In the genomic region with DNA sequence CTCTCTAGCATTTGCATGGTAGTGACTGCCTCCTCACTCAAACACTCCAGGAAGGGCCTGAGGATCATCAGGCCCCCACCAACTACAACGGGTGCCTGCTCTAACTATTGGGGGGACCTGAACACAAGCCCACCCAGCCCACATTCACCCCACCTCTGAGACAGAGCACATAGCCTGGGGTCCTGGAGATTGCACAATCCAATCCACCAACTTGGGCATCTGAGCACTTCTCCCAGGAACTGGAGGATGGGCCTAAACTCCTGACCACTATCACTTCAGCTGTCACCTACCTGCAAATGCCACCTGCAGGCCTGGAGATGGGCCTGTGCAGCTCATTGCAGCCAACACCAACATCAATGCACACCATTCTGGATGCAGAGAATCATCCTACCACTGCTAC, we compare ENCODE assay signal across 15 cellular contexts.
DNase-seq lines count a peak whose midpoint lies in the region; ATAC-seq, FAIRE-seq and TF ChIP-seq lines count a peak whose summit lies in the region.
"Had no signal": no experiment of that assay in that cellular context is flagged by ENCODE, and none has a peak within 500 bp of the region (broad histone marks: within the 10 kb centered on the region; RNA-seq: fewer than 3 reads in every experiment).

No MANE protein-coding gene starts in this region.

- H3K4me3 ChIP-seq in HepG2 (replicated peaks in 1 of 3; ENCODE audit: insufficient read depth in 1 of 3, low read depth in 2 of 3, low read length in 3 of 3) (no peak overlapping the region), right lobe of liver (no peak overlapping the region), NT2/D1 (ENCODE audit: insufficient read length, low read depth) (peak overlapping the region; percentile 4)
- H3K4me3 ChIP-seq: BLaER1 treated with 17β-estradiol and CSF1 and Interleukin-3, amounts not matched to agents 10 nM and 100 nM; HAP-1 had no signal

- no peak for FAIRE-seq in HepG2 (lab: Jason Lieb, UNC)

- H3K27me3 ChIP-seq in HepG2 (ENCODE audit: control insufficient read depth in 1 of 2, insufficient read depth in 2 of 2, low read length in 2 of 2) (no peaks in the 10 kb centered on the region), right lobe of liver (no peaks in the 10 kb centered on the region), NT2/D1 (ENCODE audit: insufficient read depth, insufficient read length) (no peaks in the 10 kb centered on the region)
- H3K27me3 ChIP-seq: BLaER1 treated with 17β-estradiol and CSF1 and Interleukin-3, amounts not matched to agents 10 nM and 100 nM had no signal

- H3K4me1 ChIP-seq in HepG2 (ENCODE audit: insufficient read depth, low read length) (peaks cover 16% of the 10 kb centered on the region), right lobe of liver (no peaks in the 10 kb centered on the region), NT2/D1 (ENCODE audit: insufficient read depth, insufficient read length) (no peaks in the 10 kb centered on the region)
- H3K4me1 ChIP-seq: HAP-1 had no signal

- H3K9me3 ChIP-seq in HepG2 (ENCODE audit: low read length) = peaks cover 11% of the 10 kb centered on the region
- H3K9me3 ChIP-seq in right lobe of liver = no peaks in the 10 kb centered on the region
- peaks cover 36% of the 10 kb centered on the region for H3K9me3 ChIP-seq in NT2/D1 (ENCODE audit: insufficient read depth, low read length)

- BruUV-seq in HepG2 (replicated peaks; lab: Mats Ljungman, UMichigan) = no TSS peak

- no peaks in the 10 kb centered on the region for H4K20me1 ChIP-seq in HepG2 (ENCODE audit: insufficient read depth, low read length)
- H4K20me1 ChIP-seq: BLaER1 treated with 17β-estradiol and CSF1 and Interleukin-3, amounts not matched to agents 10 nM and 100 nM had no signal

- H3K27ac ChIP-seq in HepG2 (ENCODE audit: extremely low read length, insufficient read depth, low read length) (no peak overlapping the region), right lobe of liver (no peak overlapping the region)
- H3K27ac ChIP-seq: BLaER1 treated with 17β-estradiol and CSF1 and Interleukin-3, amounts not matched to agents 10 nM and 100 nM; HL-60 had no signal

- in situ Hi-C loops in HepG2 (cut with HindIII; ENCODE audit: extremely low pct_ligation_motif_present, low pct_unique_long_range_greater_than_20kb) = no loop called here

- H3K9ac ChIP-seq in HepG2 (ENCODE audit: insufficient read depth, low read depth, low read length) (no peak overlapping the region), NT2/D1 (ENCODE audit: insufficient read length, low read depth) (no peak overlapping the region)
- H3K9ac ChIP-seq: BLaER1 treated with 17β-estradiol and CSF1 and Interleukin-3, amounts not matched to agents 10 nM and 100 nM had no signal

- no peak for ATAC-seq in HepG2
- ATAC-seq in right lobe of liver = no peak
- ATAC-seq in sciatic nerve = peak; percentile 27
- ATAC-seq in SK-N-SH treated with all-trans-retinoic acid at 6 μM for 48 hours = no peak
- ATAC-seq in GM21825 (IDR thresholded peaks at IDR 0.05; ENCODE audit: unreplicated experiment) = no peak
- ATAC-seq: CD8-positive, alpha-beta T cell had no signal

- H3K36me3 ChIP-seq in HepG2 (replicated peaks in 1 of 2; ENCODE audit: control insufficient read depth in 1 of 2, insufficient read depth in 2 of 2, low read length in 2 of 2) (no peaks in the 10 kb centered on the region), right lobe of liver (no peaks in the 10 kb centered on the region), NT2/D1 (ENCODE audit: insufficient read depth, insufficient read length, low read length) (no peaks in the 10 kb centered on the region)
- H3K36me3 ChIP-seq: BLaER1 treated with 17β-estradiol and CSF1 and Interleukin-3, amounts not matched to agents 10 nM and 100 nM; HAP-1 had no signal

- TF ChIP-seq POLR2A in HepG2 (IDR thresholded peaks at IDR 0.05; ENCODE audit: insufficient read depth in 1 of 2, low read depth in 2 of 2, low read length in 2 of 2) (no peak), right lobe of liver (IDR thresholded peaks at IDR 0.05) (no peak)

- TF ChIP-seq EP300 in HepG2 (IDR thresholded peaks at IDR 0.05; ENCODE audit: low read depth in 2 of 2, low read length in 2 of 2) (no peak), HepG2 (CRISPR knock-in tag; IDR thresholded peaks at IDR 0.05; ENCODE audit: borderline replicate concordance) (no peak)

- POLR2A ChIA-PET in HepG2 (lab: Yijun Ruan, JAX) = no interaction called here

- WGBS in HepG2 (ENCODE audit: low lambda C conversion rate) = no CpG with 5 or more reads among the region's 1 CpG
- whole genome bisulfite sequencing in right lobe of liver (ENCODE audit: insufficient coverage, low coverage, low lambda C conversion rate, missing lambda C conversion rate) = no CpG with 5 or more reads among the region's 1 CpG

- DNase-seq in HepG2 (ENCODE audit: low spot score) (no peak), right lobe of liver (no peak), NT2/D1 (ENCODE audit: low read depth, low spot score) (no peak), sciatic nerve (ENCODE audit: low spot score) (no peak)
- no peak for DNase-seq in activated naive CD4-positive, alpha-beta T cell (lab: John Stamatoyannopoulos, UW)
- DNase-seq: 8988T; Calu3; CD8-positive, alpha-beta T cell; DMS79 treated with DMSO at 0.1 percent for 48 hours; GF-D8 had no signal

- CTCF ChIA-PET in HepG2 (lab: Yijun Ruan, JAX; ENCODE audit: low intra/inter-chr PET ratio, low total read pairs) = no interaction called here

- H3K4me2 ChIP-seq in HepG2 (ENCODE audit: low read depth, low read length) = no peak overlapping the region
- H3K4me2 ChIP-seq: BLaER1 treated with 17β-estradiol and CSF1 and Interleukin-3, amounts not matched to agents 10 nM and 100 nM had no signal

- intact Hi-C loops in HepG2 (cut with micrococcal nuclease; ENCODE audit: unreplicated experiment) (no loop called here), right lobe of liver (cut with DNase I) (no loop called here), sciatic nerve (cut with DNase I) (no loop called here)

- TF ChIP-seq CTCF in HepG2 (CRISPR knock-in tag; IDR thresholded peaks at IDR 0.05) = no peak
- no peak for TF ChIP-seq CTCF in right lobe of liver (IDR thresholded peaks at IDR 0.05)

- no peak for TF ChIP-seq RAD21 in HepG2 (CRISPR knock-in tag; IDR thresholded peaks at IDR 0.05)

- H3K79me2 ChIP-seq in HepG2 (ENCODE audit: insufficient read depth, low read length) = no peaks in the 10 kb centered on the region

- H2AFZ ChIP-seq in HepG2 (ENCODE audit: low read length) = no peak overlapping the region

TF ChIP-seq in HepG2, 621 proteins besides CTCF, POLR2A, EP300 and RAD21:
- peak; percentile 52; the same call in 1 of the 2 replicates for TF ChIP-seq CEBPB (IDR thresholded peaks at IDR 0.05; ENCODE audit: borderline replicate concordance, low read depth, low read length)
- TF ChIP-seq, protein P1, sequence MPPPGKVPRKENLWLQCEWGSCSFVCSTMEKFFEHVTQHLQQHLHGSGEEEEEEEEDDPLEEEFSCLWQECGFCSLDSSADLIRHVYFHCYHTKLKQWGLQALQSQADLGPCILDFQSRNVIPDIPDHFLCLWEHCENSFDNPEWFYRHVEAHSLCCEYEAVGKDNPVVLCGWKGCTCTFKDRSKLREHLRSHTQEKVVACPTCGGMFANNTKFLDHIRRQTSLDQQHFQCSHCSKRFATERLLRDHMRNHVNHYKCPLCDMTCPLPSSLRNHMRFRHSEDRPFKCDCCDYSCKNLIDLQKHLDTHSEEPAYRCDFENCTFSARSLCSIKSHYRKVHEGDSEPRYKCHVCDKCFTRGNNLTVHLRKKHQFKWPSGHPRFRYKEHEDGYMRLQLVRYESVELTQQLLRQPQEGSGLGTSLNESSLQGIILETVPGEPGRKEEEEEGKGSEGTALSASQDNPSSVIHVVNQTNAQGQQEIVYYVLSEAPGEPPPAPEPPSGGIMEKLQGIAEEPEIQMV (CRISPR knock-in tag; IDR thresholded peaks at IDR 0.05; ENCODE audit: low read depth) = no peak

TF ChIP-seq in SK-N-SH treated with all-trans-retinoic acid at 6 μM for 48 hours, 23 proteins besides CTCF, POLR2A, EP300 and RAD21:
- TF ChIP-seq RARB (CRISPR knock-in tag; IDR thresholded peaks at IDR 0.05) (no peak), ZFP3 (CRISPR knock-in tag; IDR thresholded peaks at IDR 0.05) (no peak), ESRRG (CRISPR knock-in tag; IDR thresholded peaks at IDR 0.05) (no peak), SNAI2 (CRISPR knock-in tag; IDR thresholded peaks at IDR 0.05) (no peak), TCF4 (CRISPR knock-in tag; IDR thresholded peaks at IDR 0.05; ENCODE audit: borderline replicate concordance) (no peak), ZNF70 (CRISPR knock-in tag; IDR thresholded peaks at IDR 0.05) (no peak), ZC3H10 (CRISPR knock-in tag; IDR thresholded peaks at IDR 0.05) (no peak)
- TF ChIP-seq, protein P2, sequence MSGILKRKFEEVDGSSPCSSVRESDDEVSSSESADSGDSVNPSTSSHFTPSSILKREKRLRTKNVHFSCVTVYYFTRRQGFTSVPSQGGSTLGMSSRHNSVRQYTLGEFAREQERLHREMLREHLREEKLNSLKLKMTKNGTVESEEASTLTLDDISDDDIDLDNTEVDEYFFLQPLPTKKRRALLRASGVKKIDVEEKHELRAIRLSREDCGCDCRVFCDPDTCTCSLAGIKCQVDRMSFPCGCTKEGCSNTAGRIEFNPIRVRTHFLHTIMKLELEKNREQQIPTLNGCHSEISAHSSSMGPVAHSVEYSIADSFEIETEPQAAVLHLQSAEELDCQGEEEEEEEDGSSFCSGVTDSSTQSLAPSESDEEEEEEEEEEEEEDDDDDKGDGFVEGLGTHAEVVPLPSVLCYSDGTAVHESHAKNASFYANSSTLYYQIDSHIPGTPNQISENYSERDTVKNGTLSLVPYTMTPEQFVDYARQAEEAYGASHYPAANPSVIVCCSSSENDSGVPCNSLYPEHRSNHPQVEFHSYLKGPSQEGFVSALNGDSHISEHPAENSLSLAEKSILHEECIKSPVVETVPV (CRISPR knock-in tag; IDR thresholded peaks at IDR 0.05) = no peak
